1 cellular context compared by ENCODE assay signal in genomic region chr9:112041199-112041535, GRCh38.
TF ChIP-seq lines count a peak whose summit lies in the region.

No MANE protein-coding gene starts in this region.

TF ChIP-seq in H1, 55 proteins besides CTCF, POLR2A, EP300 and RAD21:
- no peak for TF ChIP-seq CHD7 (IDR thresholded peaks at IDR 0.05; ENCODE audit: insufficient replicate concordance, low read length)
- no peak for TF ChIP-seq KDM4A (IDR thresholded peaks at IDR 0.05; ENCODE audit: low read depth, low read length, severe bottlenecking)
- no peak for TF ChIP-seq CEBPB (IDR thresholded peaks at IDR 0.05; ENCODE audit: low read depth, low read length)
- no peak for TF ChIP-seq CHD1 (IDR thresholded peaks at IDR 0.05; ENCODE audit: low read depth, low read length)
- no peak for TF ChIP-seq CREB1 (IDR thresholded peaks at IDR 0.05)
- no peak for TF ChIP-seq RXRA (IDR thresholded peaks at IDR 0.05; ENCODE audit: insufficient read depth, low read depth, low read length)
- TF ChIP-seq SP4 (IDR thresholded peaks at IDR 0.05; ENCODE audit: low read length), result no peak
- no peak for TF ChIP-seq BACH1 (IDR thresholded peaks at IDR 0.05; ENCODE audit: low read length)
